Comparison of ENCODE assay signal across 14 cellular contexts in genomic region chr7:129453510-129454248, GRCh38. TPM values are rescaled to one million over a fixed set of nuclear protein-coding genes. Genes with fewer than 3 reads are reported as not detected.
"Had no signal": no experiment of that assay in that cellular context is flagged by ENCODE, and none has a peak within 500 bp of the region (broad histone marks: within the 10 kb centered on the region; RNA-seq: fewer than 3 reads in every experiment).

No MANE protein-coding gene starts in this region.

- H3K27ac ChIP-seq: thoracic aorta, vagina had no signal

- H3K9me3 ChIP-seq: vagina had no signal

- H3K4me3 Mint-ChIP-seq: activated CD8-positive, alpha-beta T cell treated with anti-CD3 and anti-CD28 coated beads for 36 hours; activated naive CD4-positive, alpha-beta T cell treated with anti-CD3 and anti-CD28 coated beads, Interleukin-2, amount 10 ng/mL, durations not matched to agents 7 days and 5 days; immature natural killer cell; natural killer cell treated with Interleukin-12 subunit alpha and Interleukin-12 subunit beta and Interleukin-15 and Interleukin-18, amount 100 ng/mL, for 72 hours; stimulated activated naive CD8-positive, alpha-beta T cell treated with anti-CD3 and anti-CD28 coated beads, Interleukin-15, Interleukin-2, amounts not matched to agents 100 ng/mL and 50 ng/mL, for 24 hours had no signal

- ATAC-seq: activated CD8-positive, alpha-beta T cell treated with anti-CD3 and anti-CD28 coated beads for 36 hours; left colon; natural killer cell treated with Interleukin-12 subunit alpha and Interleukin-12 subunit beta and Interleukin-15 and Interleukin-18, amount 100 ng/mL, for 72 hours had no signal

- H3K27me3 Mint-ChIP-seq: activated CD8-positive, alpha-beta T cell treated with anti-CD3 and anti-CD28 coated beads for 36 hours; activated naive CD4-positive, alpha-beta T cell treated with anti-CD3 and anti-CD28 coated beads, Interleukin-2, amount 10 ng/mL, durations not matched to agents 7 days and 5 days; natural killer cell treated with Interleukin-12 subunit alpha and Interleukin-12 subunit beta and Interleukin-15 and Interleukin-18, amount 100 ng/mL, for 72 hours; stimulated activated naive CD8-positive, alpha-beta T cell treated with anti-CD3 and anti-CD28 coated beads, Interleukin-15, Interleukin-2, amounts not matched to agents 100 ng/mL and 50 ng/mL, for 24 hours had no signal

- DNase-seq: activated CD4-positive, alpha-beta T cell treated with anti-CD3 and anti-CD28 coated beads for 4 hours; activated CD8-positive, alpha-beta memory T cell treated with anti-CD3 and anti-CD28 coated beads, Interleukin-2, amount 50 U/mL, for 4 hours; activated CD8-positive, alpha-beta T cell treated with anti-CD3 and anti-CD28 coated beads for 36 hours; activated naive CD4-positive, alpha-beta T cell treated with anti-CD3 and anti-CD28 coated beads, Interleukin-2, amount 10 ng/mL, durations not matched to agents 7 days and 5 days; cerebellar nuclear complex; dermis blood vessel endothelial cell; immature natural killer cell; left colon; stimulated activated CD4-positive, alpha-beta T cell treated with anti-CD3 and anti-CD28 coated beads, Interleukin-4, amount 100 ng/mL, for 1 hour; stimulated activated CD8-positive, alpha-beta memory T cell treated with anti-CD3 and anti-CD28 coated beads, Interleukin-4, amount 100 ng/mL, for 48 hours had no signal

- H3K4me1 Mint-ChIP-seq: activated naive CD4-positive, alpha-beta T cell treated with anti-CD3 and anti-CD28 coated beads, Interleukin-2, amount 10 ng/mL, durations not matched to agents 7 days and 5 days; immature natural killer cell had no signal

- H3K27ac Mint-ChIP-seq: activated CD8-positive, alpha-beta T cell treated with anti-CD3 and anti-CD28 coated beads for 36 hours; immature natural killer cell; stimulated activated naive CD8-positive, alpha-beta T cell treated with anti-CD3 and anti-CD28 coated beads, Interleukin-15, Interleukin-2, amounts not matched to agents 100 ng/mL and 50 ng/mL, for 24 hours had no signal

- H3K4me1 ChIP-seq: vagina had no signal

- H3K4me3 ChIP-seq: thoracic aorta, vagina had no signal

- H3K36me3 ChIP-seq: thoracic aorta, vagina had no signal

- H3K27me3 ChIP-seq: vagina had no signal

RNA-seq across cellular contexts. Expression of gene SMKR1, which starts 48.7 kb away (rescaled TPM):
- total RNA-seq: left colon, thoracic aorta, vagina had no signal
